Comparison of ENCODE assay signal across 29 cellular contexts in genomic region chr1:232334246-232334645, GRCh38.
"Had no signal": no experiment of that assay in that cellular context is flagged by ENCODE, and none has a peak within 500 bp of the region (broad histone marks: within the 10 kb centered on the region; RNA-seq: fewer than 3 reads in every experiment).

No MANE protein-coding gene starts in this region.

- ATAC-seq: heart right ventricle; left cardiac atrium; left lung; naive thymus-derived CD4-positive, alpha-beta T cell; stimulated activated memory B cell treated with anti-CD40 and anti-IgM and Interleukin-4, amounts not matched to agents 10 μg/mL and 1 μg/mL and 100 μg/mL, for 72 hours; stimulated activated naive CD8-positive, alpha-beta T cell treated with anti-CD3 and anti-CD28 coated beads, Interleukin-15, Interleukin-2, amounts not matched to agents 100 U/mL and 50 U/mL, for 24 hours had no signal

- DNase-seq: dorsolateral prefrontal cortex; effector CD4-positive, alpha-beta T cell; foreskin melanocyte; glutamatergic neuron; heart right ventricle; hippocampal formation; left cardiac atrium; mesendoderm; midbrain; nucleus accumbens; sigmoid colon; stimulated activated CD4-positive, alpha-beta T cell treated with anti-CD3 and anti-CD28 coated beads, Interleukin-2, amount 100 ng/mL, for 24 hours; stimulated activated CD4-positive, alpha-beta T cell treated with anti-CD3 and anti-CD28 coated beads, Interleukin-4, amount 100 ng/mL, for 24 hours; stimulated activated naive CD8-positive, alpha-beta T cell treated with anti-CD3 and anti-CD28 coated beads, Interleukin-15, Interleukin-2, amounts not matched to agents 100 U/mL and 50 U/mL, for 24 hours; transverse colon; upper lobe of right lung; uterus had no signal

- H3K27ac ChIP-seq: dorsolateral prefrontal cortex, epithelial cell of prostate, esophagus muscularis mucosa, heart right ventricle, left lung, neural progenitor cell, prostate gland, right atrium auricular region, sigmoid colon, thoracic aorta, transverse colon, upper lobe of right lung, uterus had no signal

- H3K9me3 Mint-ChIP-seq: stimulated activated memory B cell treated with anti-CD40 and anti-IgM and Interleukin-4, amounts not matched to agents 10 μg/mL and 1 μg/mL and 100 μg/mL, for 72 hours had no signal

- H3K36me3 ChIP-seq: esophagus muscularis mucosa, heart right ventricle, left lung, neural progenitor cell, prostate gland, right atrium auricular region, sigmoid colon, thoracic aorta, transverse colon, upper lobe of right lung, uterus had no signal

- H3K9me3 ChIP-seq: esophagus muscularis mucosa, heart right ventricle, left lung, prostate gland, right atrium auricular region, sigmoid colon, thoracic aorta, transverse colon, upper lobe of right lung, uterus had no signal

- FAIRE-seq: colon, islet of Langerhans had no signal

- H3K36me3 Mint-ChIP-seq: stimulated activated memory B cell treated with anti-CD40 and anti-IgM and Interleukin-4, amounts not matched to agents 10 μg/mL and 1 μg/mL and 100 μg/mL, for 72 hours had no signal

- H3K4me1 ChIP-seq: left lung, neural progenitor cell, prostate gland, sigmoid colon, transverse colon, upper lobe of right lung, uterus had no signal

- H3K4me3 Mint-ChIP-seq: nephron; neural progenitor cell; stimulated activated memory B cell treated with anti-CD40 and anti-IgM and Interleukin-4, amounts not matched to agents 10 μg/mL and 1 μg/mL and 100 μg/mL, for 72 hours had no signal

- H3K27ac Mint-ChIP-seq: nephron; neural progenitor cell; stimulated activated memory B cell treated with anti-CD40 and anti-IgM and Interleukin-4, amounts not matched to agents 10 μg/mL and 1 μg/mL and 100 μg/mL, for 72 hours had no signal

- H3K4me3 ChIP-seq: dorsolateral prefrontal cortex, esophagus muscularis mucosa, heart right ventricle, left lung, neural progenitor cell, prostate gland, right atrium auricular region, sigmoid colon, thoracic aorta, transverse colon, upper lobe of right lung, uterus had no signal

- H3K4me1 Mint-ChIP-seq: stimulated activated memory B cell treated with anti-CD40 and anti-IgM and Interleukin-4, amounts not matched to agents 10 μg/mL and 1 μg/mL and 100 μg/mL, for 72 hours had no signal
